In genomic region chr10:75228834-75229233, GRCh38 we compare ENCODE assay signal across 12 cellular contexts. TPM values are rescaled to one million over a fixed set of nuclear protein-coding genes. Genes with fewer than 3 reads are reported as not detected.
DNase-seq lines count a peak whose midpoint lies in the region; ATAC-seq and TF ChIP-seq lines count a peak whose summit lies in the region.
"Had no signal": no experiment of that assay in that cellular context is flagged by ENCODE, and none has a peak within 500 bp of the region (broad histone marks: within the 10 kb centered on the region; RNA-seq: fewer than 3 reads in every experiment).

No MANE protein-coding gene starts in this region.

- ATAC-seq in naive B cell (ENCODE audit: low read depth in 2 of 2) = no peak
- ATAC-seq in GM19328 (IDR thresholded peaks at IDR 0.05; ENCODE audit: unreplicated experiment) = no peak
- ATAC-seq in GM18511 (IDR thresholded peaks at IDR 0.05; ENCODE audit: unreplicated experiment) = no peak

- H3K27ac ChIP-seq in left ventricle myocardium inferior (replicated peaks) (peak overlapping the region; percentile 87), uterus (peak overlapping the region; percentile 11 to 43)

- H3K36me3 ChIP-seq in left ventricle myocardium inferior (peaks cover 53% of the 10 kb centered on the region), uterus (no peaks in the 10 kb centered on the region)

- peak overlapping the region; percentile 30 to 92 (median 66) for H3K27ac Mint-ChIP-seq in naive B cell

- DNase-seq in left ventricle myocardium inferior = no peak
- no peak for DNase-seq in cardiac septum (ENCODE audit: low spot score)
- DNase-seq in amniotic epithelial cell (ENCODE audit: low read depth) = peak; percentile 19
- no peak for DNase-seq in naive B cell
- DNase-seq in uterus = no peak
- no peak for DNase-seq in DMS153 (lab: John Stamatoyannopoulos, UW)
- DNase-seq: activated gamma-delta T cell treated with Interleukin-2 at 50 U/mL for 16 hours; C1 segment of cervical spinal cord; stimulated activated CD4-positive, alpha-beta T cell treated with anti-CD3 and anti-CD28 coated beads, Interleukin-4, amount 100 ng/mL, for 4 hours had no signal

- intact Hi-C loops in left ventricle myocardium inferior (cut with micrococcal nuclease) = no loop called here
- intact Hi-C loops in cardiac septum (cut with DNase I) = loop anchor here (5.0 kb wide), 1 partner anchor 117 kb away; the partner anchor contains the start of gene SAMD8
- intact Hi-C loops in uterus (cut with DNase I; ENCODE audit: low total_unique reads) = no loop called here

- H3K4me3 ChIP-seq in left ventricle myocardium inferior = no peak overlapping the region
- H3K4me3 ChIP-seq in uterus = no peak overlapping the region
- H3K4me3 ChIP-seq: tibial nerve had no signal

- H3K4me1 ChIP-seq in left ventricle myocardium inferior = peaks cover 70% of the 10 kb centered on the region
- H3K4me1 ChIP-seq in uterus = peaks cover 6 to 14% of the 10 kb centered on the region in 2 donors

- TF ChIP-seq CTCF in left ventricle myocardium inferior (IDR thresholded peaks at IDR 0.05; ENCODE audit: borderline replicate concordance) = no peak
- TF ChIP-seq CTCF in uterus (IDR thresholded peaks at IDR 0.05) = no peak

- TF ChIP-seq POLR2A in uterus (IDR thresholded peaks at IDR 0.05) = no peak

- no peaks in the 10 kb centered on the region for H3K27me3 Mint-ChIP-seq in naive B cell

- no peaks in the 10 kb centered on the region for H3K9me3 Mint-ChIP-seq in naive B cell

- peaks cover 0 to 10% of the 10 kb centered on the region in 2 donors for H3K36me3 Mint-ChIP-seq in naive B cell

- H3K9me3 ChIP-seq in left ventricle myocardium inferior (replicated peaks) = no peaks in the 10 kb centered on the region
- no peaks in the 10 kb centered on the region for H3K9me3 ChIP-seq in uterus
- H3K9me3 ChIP-seq: tibial nerve had no signal

- no peaks in the 10 kb centered on the region for H3K27me3 ChIP-seq in left ventricle myocardium inferior (ENCODE audit: low read depth)
- no peaks in the 10 kb centered on the region for H3K27me3 ChIP-seq in uterus
- H3K27me3 ChIP-seq: tibial nerve had no signal

- peaks cover 26 to 44% (median 44%) of the 10 kb centered on the region in 3 donors for H3K4me1 Mint-ChIP-seq in naive B cell

- H3K4me3 Mint-ChIP-seq in naive B cell = no peak overlapping the region

RNA-seq across cellular contexts. Expression of gene COMTD1, which starts 6.9 kb away (rescaled TPM):
- total RNA-seq in left ventricle myocardium inferior (29.0 TPM), cardiac septum (29.2 TPM), uterus (10 to 100 TPM in 3 of 4 donors, 1 to 10 TPM in 1; 3.2 to 59.7 (median 22.9) TPM)
- 1 to 10 TPM; 3.1 to 7.0 (median 6.0) TPM for polyA plus RNA-seq in naive B cell (ENCODE audit: low read depth in 6 of 6)

RNA-seq across cellular contexts. Expression of gene VDAC2, which starts 18.2 kb away (rescaled TPM):
- total RNA-seq in left ventricle myocardium inferior (442 TPM), cardiac septum (388 TPM), uterus (100 to 1,000 TPM in 1 of 4 donors, 10 to 100 TPM in 3; 57.6 to 119 (median 76.5) TPM)
- polyA plus RNA-seq in naive B cell (ENCODE audit: low read depth in 6 of 6) = 100 to 1,000 TPM; 137 to 212 (median 151) TPM
